19 cellular contexts compared by ENCODE assay signal in the genomic region with DNA sequence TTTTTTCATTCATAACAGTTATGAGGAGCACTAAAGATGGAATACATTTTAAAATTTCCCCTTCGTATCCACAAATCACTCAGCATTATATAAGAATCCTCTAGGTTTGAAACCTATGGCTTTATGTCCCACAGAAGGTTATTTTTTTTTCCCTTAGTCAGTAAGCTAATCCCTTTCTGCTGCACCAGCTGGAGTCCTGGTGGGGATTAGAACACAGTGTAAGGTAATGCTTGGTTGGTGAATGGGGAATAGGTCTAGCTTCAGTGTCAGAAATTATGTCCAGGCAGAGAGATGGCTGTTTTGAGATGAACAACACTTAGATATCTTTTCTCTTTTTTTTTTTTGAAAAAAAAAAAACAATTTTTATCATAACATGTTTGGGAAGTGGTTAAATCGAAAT.
DNase-seq lines count a peak whose midpoint lies in the region; ATAC-seq and TF ChIP-seq lines count a peak whose summit lies in the region.
"Had no signal": no experiment of that assay in that cellular context is flagged by ENCODE, and none has a peak within 500 bp of the region (broad histone marks: within the 10 kb centered on the region; RNA-seq: fewer than 3 reads in every experiment).

No MANE protein-coding gene starts in this region.

- H3K9me3 ChIP-seq in WERI-Rb-1 (ENCODE audit: severe bottlenecking), result no peaks in the 10 kb centered on the region
- H3K9me3 ChIP-seq in heart right ventricle, result peaks cover 0 to 2% (median 0%) of the 10 kb centered on the region in 11 donors
- no peaks in the 10 kb centered on the region for H3K9me3 ChIP-seq in mucosa of descending colon
- H3K9me3 ChIP-seq: A549; BLaER1 treated with 17β-estradiol and CSF1 and Interleukin-3, amounts not matched to agents 10 nM and 100 nM; Caco-2 had no signal

- intact Hi-C loops in heart right ventricle (cut with DNase I), result no loop called here
- intact Hi-C loops in mucosa of descending colon (cut with DNase I, micrococcal nuclease), result loop anchor here in 1 of 2 donors (10.0 kb wide), 1 partner anchor 280 kb away; no protein-coding TSS in a partner anchor

- H3K27me3 ChIP-seq in WERI-Rb-1 (ENCODE audit: insufficient read depth, low read depth, severe bottlenecking) (no peaks in the 10 kb centered on the region), heart right ventricle (peaks cover 0 to 8% (median 0%) of the 10 kb centered on the region in 7 donors)
- H3K27me3 ChIP-seq: BLaER1 treated with 17β-estradiol and CSF1 and Interleukin-3, amounts not matched to agents 10 nM and 100 nM had no signal

- DNase-seq in D341Med (ENCODE audit: low spot score) (peak; percentile 61), NCI-H524 (lab: John Stamatoyannopoulos, UW) (peak; percentile 52 to 79), NCI-H82 (lab: John Stamatoyannopoulos, UW) (peak; percentile 96), WERI-Rb-1 (peak; percentile 76), heart right ventricle (no peak), NCI-H187 (lab: John Stamatoyannopoulos, UW) (no peak), mucosa of descending colon (no peak)
- DNase-seq: AML-193; Caco-2; Calu3; CD4-positive, alpha-beta T cell; CD8-positive, alpha-beta T cell; DMS79 treated with DMSO at 0.1 percent for 48 hours; GF-D8 had no signal

- H3K36me3 ChIP-seq in WERI-Rb-1 (no peaks in the 10 kb centered on the region), heart right ventricle (no peaks in the 10 kb centered on the region), mucosa of descending colon (ENCODE audit: low read depth) (no peaks in the 10 kb centered on the region)
- H3K36me3 ChIP-seq: BLaER1 treated with 17β-estradiol and CSF1 and Interleukin-3, amounts not matched to agents 10 nM and 100 nM had no signal

- H3K4me3 ChIP-seq in WERI-Rb-1 (ENCODE audit: low read depth, low read length) (0 out of 2 replicates have a peak overlapping the region, but pooled peaks have one; percentile 7), heart right ventricle (no peak overlapping the region), mucosa of descending colon (no peak overlapping the region)
- H3K4me3 ChIP-seq: A549; BLaER1 treated with 17β-estradiol and CSF1 and Interleukin-3, amounts not matched to agents 10 nM and 100 nM had no signal

- peak overlapping the region; percentile 69 for H3K27ac ChIP-seq in WERI-Rb-1
- H3K27ac ChIP-seq in heart right ventricle, result no peak overlapping the region
- H3K27ac ChIP-seq: 22Rv1; A549; BLaER1 treated with 17β-estradiol and CSF1 and Interleukin-3, amounts not matched to agents 10 nM and 100 nM; C4-2B had no signal

- no peak for ATAC-seq in heart right ventricle
- ATAC-seq in HG02981 (IDR thresholded peaks at IDR 0.05; ENCODE audit: unreplicated experiment), result no peak
- ATAC-seq in mucosa of descending colon, result no peak
- ATAC-seq: A549; CD8-positive, alpha-beta T cell had no signal

- no peaks in the 10 kb centered on the region for H3K4me1 ChIP-seq in heart right ventricle
- no peaks in the 10 kb centered on the region for H3K4me1 ChIP-seq in mucosa of descending colon (ENCODE audit: low read depth)
- H3K4me1 ChIP-seq: A549; BLaER1 treated with 17β-estradiol and CSF1 and Interleukin-3, amounts not matched to agents 10 nM and 100 nM had no signal

- 78 to 91% methylated on average over 2 of the region's 2 CpGs for WGBS in heart right ventricle, 2 donors

- no peak for TF ChIP-seq CTCF in WERI-Rb-1 (IDR thresholded peaks at IDR 0.05; ENCODE audit: low read depth, low read length)
- no peak for TF ChIP-seq CTCF in heart right ventricle (IDR thresholded peaks at IDR 0.05)
- TF ChIP-seq CTCF in mucosa of descending colon (IDR thresholded peaks at IDR 0.05), result no peak

Comparison
In these comparisons a context has a peak if more than half of its experiments do, and no peak if none do; other contexts are left out.
1. DNase-seq: peak in D341Med (single experiment), NCI-H524 (2 of 2), NCI-H82 (single experiment) and WERI-Rb-1 (single experiment); none in heart right ventricle (0 of 2), NCI-H187 (0 of 2) and mucosa of descending colon (0 of 3).